Comparison of ENCODE assay signal across 8 cellular contexts in genomic region chr2:37414470-37414949, GRCh38.
DNase-seq lines count a peak whose midpoint lies in the region; ATAC-seq and TF ChIP-seq lines count a peak whose summit lies in the region.

No MANE protein-coding gene starts in this region.

- no peak for DNase-seq in Right ventricle myocardium inferior (ENCODE audit: missing footprints)
- DNase-seq in cardiac septum (ENCODE audit: low spot score): no peak
- peak; percentile 58 for DNase-seq in KBM-7
- DNase-seq in OCI-M1 (lab: John Stamatoyannopoulos, UW): peak; percentile 87
- DNase-seq in colonic mucosa: no peak
- no peak for DNase-seq in lower leg skin (ENCODE audit: low spot score in 2 of 2)
- DNase-seq in upper lobe of left lung: no peak

- no peaks in the 10 kb centered on the region for H3K9me3 ChIP-seq in colonic mucosa
- no peaks in the 10 kb centered on the region for H3K9me3 ChIP-seq in upper lobe of left lung

- H3K4me3 ChIP-seq in colonic mucosa: no peak overlapping the region
- no peak overlapping the region for H3K4me3 ChIP-seq in lower leg skin (ENCODE audit: low read depth, poor library complexity, severe bottlenecking)
- no peak overlapping the region for H3K4me3 ChIP-seq in upper lobe of left lung

- TF ChIP-seq CTCF in colonic mucosa (IDR thresholded peaks at IDR 0.05) (peak; percentile 74), lower leg skin (IDR thresholded peaks at IDR 0.05) (peak in 2 of 3 donors; percentile 44 to 86), upper lobe of left lung (IDR thresholded peaks at IDR 0.05) (peak; percentile 71 to 93 (median 86))

- 23 to 28% methylated on average over 8 of the region's 8 CpGs for WGBS in lower leg skin, 2 donors
- 23 to 30% methylated on average over 8 of the region's 8 CpGs for WGBS in upper lobe of left lung, 2 donors

- intact Hi-C loops in Right ventricle myocardium inferior (cut with DNase I) (loop anchor here (2.0 to 5.0 kb wide), 4 partner anchors 122 to 463 kb away; partner anchors contain the start of gene CDC42EP3), cardiac septum (cut with DNase I) (loop anchor here (1.0 to 10.0 kb wide), 3 partner anchors 257 to 462 kb away; partner anchors contain the start of gene CDC42EP3), colonic mucosa (cut with DNase I) (loop anchor here (2.0 to 10.0 kb wide), 4 partner anchors 110 to 463 kb away; partner anchors contain the start of gene CDC42EP3), lower leg skin (cut with DNase I; ENCODE audit: low total_unique reads) (loop anchor here (5.0 kb wide), 1 partner anchor 418 kb away; no protein-coding TSS in a partner anchor)

- in situ Hi-C loops in KBM-7 (cut with MboI; ENCODE audit: low pct_unique_long_range_greater_than_20kb, low sequenced_read_pairs): loop anchor here (25.0 kb wide), 1 partner anchor 423 kb away; no protein-coding TSS in a partner anchor

- ATAC-seq in Right ventricle myocardium inferior: peak; percentile 75
- peak; percentile 61 to 82 for ATAC-seq in upper lobe of left lung (ENCODE audit: low FRiP score in 2 of 2)
- ATAC-seq in GM21515 (IDR thresholded peaks at IDR 0.05; ENCODE audit: unreplicated experiment): no peak

- no peak for TF ChIP-seq POLR2A in lower leg skin (IDR thresholded peaks at IDR 0.05)
- TF ChIP-seq POLR2A in upper lobe of left lung (IDR thresholded peaks at IDR 0.05): no peak

- H3K4me1 ChIP-seq in colonic mucosa: no peaks in the 10 kb centered on the region
- peaks cover 0 to 13% (median 6%) of the 10 kb centered on the region in 4 donors for H3K4me1 ChIP-seq in upper lobe of left lung

- H3K9ac ChIP-seq in colonic mucosa (ENCODE audit: low read depth in 2 of 2, low read length in 2 of 2): no peak overlapping the region

- no peak overlapping the region for H3K27ac ChIP-seq in colonic mucosa
- no peak overlapping the region for H3K27ac ChIP-seq in upper lobe of left lung

- H3K27me3 ChIP-seq in colonic mucosa: no peaks in the 10 kb centered on the region
- H3K27me3 ChIP-seq in upper lobe of left lung: no peaks in the 10 kb centered on the region

- no peak for TF ChIP-seq EP300 in upper lobe of left lung (IDR thresholded peaks at IDR 0.05)

- H3K36me3 ChIP-seq in colonic mucosa: no peaks in the 10 kb centered on the region
- H3K36me3 ChIP-seq in upper lobe of left lung: no peaks in the 10 kb centered on the region

Comparison
In these comparisons a context has a peak if more than half of its experiments do, and no peak if none do; other contexts are left out.
1. DNase-seq: peak in KBM-7 (single experiment) and OCI-M1 (single experiment); none in Right ventricle myocardium inferior (single experiment), cardiac septum (single experiment), colonic mucosa (single experiment), lower leg skin (0 of 2) and upper lobe of left lung (0 of 2).
2. Peak in every context shown above with its lines, with median percentiles within 50 percentile points of each other: CTCF ChIP-seq.